ENCODE assay signal across 2 cellular contexts in genomic region chr12:44521702-44522101, GRCh38.
TF ChIP-seq lines count a peak whose summit lies in the region.

No MANE protein-coding gene starts in this region.

TF ChIP-seq in WTC11, 78 proteins besides CTCF, POLR2A, EP300 and RAD21:
- TF ChIP-seq MLX (CRISPR knock-in tag; IDR thresholded peaks at IDR 0.05) (no peak), ZNF317 (CRISPR knock-in tag; IDR thresholded peaks at IDR 0.05; ENCODE audit: borderline replicate concordance, low read depth) (no peak), E2F5 (CRISPR knock-in tag; IDR thresholded peaks at IDR 0.05) (no peak), JAZF1 (CRISPR knock-in tag; IDR thresholded peaks at IDR 0.05) (no peak), ZNF416 (CRISPR knock-in tag; IDR thresholded peaks at IDR 0.05) (no peak), ZNF396 (CRISPR knock-in tag; IDR thresholded peaks at IDR 0.05; ENCODE audit: borderline replicate concordance) (no peak), NFYB (CRISPR knock-in tag; conservative IDR thresholded peaks at IDR 0.05; ENCODE audit: low read depth) (no peak), ZNF532 (CRISPR knock-in tag; IDR thresholded peaks at IDR 0.05; ENCODE audit: borderline replicate concordance) (no peak), GTF2I (CRISPR knock-in tag; conservative IDR thresholded peaks at IDR 0.05) (no peak), NR2C2 (CRISPR knock-in tag; IDR thresholded peaks at IDR 0.05) (no peak), TP53 (CRISPR knock-in tag; IDR thresholded peaks at IDR 0.05) (no peak)

TF ChIP-seq in H1, 55 proteins besides CTCF, POLR2A, EP300 and RAD21:
- TF ChIP-seq JUND (IDR thresholded peaks at IDR 0.05; ENCODE audit: low read length): no peak
- no peak for TF ChIP-seq ATF3 (IDR thresholded peaks at IDR 0.05; ENCODE audit: insufficient read depth, low read depth, low read length)
- TF ChIP-seq CHD7 (IDR thresholded peaks at IDR 0.05; ENCODE audit: insufficient replicate concordance, low read length): no peak
- TF ChIP-seq RFX5 (IDR thresholded peaks at IDR 0.05; ENCODE audit: borderline replicate concordance, low read depth, low read length): no peak
- TF ChIP-seq ATF2 (IDR thresholded peaks at IDR 0.05; ENCODE audit: low read length): no peak
- TF ChIP-seq EGR1 (IDR thresholded peaks at IDR 0.05; ENCODE audit: borderline replicate concordance, low read depth, low read length): no peak
- TF ChIP-seq HDAC6 (IDR thresholded peaks at IDR 0.05; ENCODE audit: low read depth, low read length): no peak
- TF ChIP-seq GABPA (IDR thresholded peaks at IDR 0.05; ENCODE audit: borderline replicate concordance, insufficient read depth, low read length): no peak
- TF ChIP-seq USF2 (IDR thresholded peaks at IDR 0.05; ENCODE audit: low read length): no peak
- TF ChIP-seq BRCA1 (IDR thresholded peaks at IDR 0.05; ENCODE audit: low read depth, low read length): no peak
- TF ChIP-seq ZNF274 (IDR thresholded peaks at IDR 0.05; ENCODE audit: borderline replicate concordance, extremely low read depth, low read length): no peak
- no peak for TF ChIP-seq SUZ12 (IDR thresholded peaks at IDR 0.05; ENCODE audit: low read length)
- no peak for TF ChIP-seq EZH2 (IDR thresholded peaks at IDR 0.05; ENCODE audit: low read depth, low read length, severe bottlenecking)
- no peak for TF ChIP-seq E2F6 (IDR thresholded peaks at IDR 0.05)
- TF ChIP-seq SIRT6 (IDR thresholded peaks at IDR 0.05; ENCODE audit: low read length): no peak
- TF ChIP-seq KDM4A (IDR thresholded peaks at IDR 0.05; ENCODE audit: low read depth, low read length, severe bottlenecking): no peak
- no peak for TF ChIP-seq TAF7 (optimal IDR thresholded peaks at IDR 0.05; ENCODE audit: borderline replicate concordance, low read depth, low read length)
- no peak for TF ChIP-seq GTF2F1 (IDR thresholded peaks at IDR 0.05; ENCODE audit: borderline replicate concordance, low read depth, low read length)
- TF ChIP-seq SP2 (IDR thresholded peaks at IDR 0.05; ENCODE audit: low read length): no peak
